Comparison of ENCODE assay signal across 8 cellular contexts in genomic region chr10:84139126-84140035, GRCh38. TPM values are rescaled to one million over a fixed set of nuclear protein-coding genes. Genes with fewer than 3 reads are reported as not detected.
A peak's percentile ranks its signal among the peaks of the same experiment; 100 is the strongest.
DNase-seq lines count a peak whose midpoint lies in the region; ATAC-seq, FAIRE-seq and TF ChIP-seq lines count a peak whose summit lies in the region.

A gene with protein sequence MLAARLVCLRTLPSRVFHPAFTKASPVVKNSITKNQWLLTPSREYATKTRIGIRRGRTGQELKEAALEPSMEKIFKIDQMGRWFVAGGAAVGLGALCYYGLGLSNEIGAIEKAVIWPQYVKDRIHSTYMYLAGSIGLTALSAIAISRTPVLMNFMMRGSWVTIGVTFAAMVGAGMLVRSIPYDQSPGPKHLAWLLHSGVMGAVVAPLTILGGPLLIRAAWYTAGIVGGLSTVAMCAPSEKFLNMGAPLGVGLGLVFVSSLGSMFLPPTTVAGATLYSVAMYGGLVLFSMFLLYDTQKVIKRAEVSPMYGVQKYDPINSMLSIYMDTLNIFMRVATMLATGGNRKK (plus strand): TSS chr10:84139509. CDS start chr10:84141501, 1,992 bp downstream.

- peak within 1 kb of the TSS; percentile 88 for H3K4me2 ChIP-seq in SU-DHL-6 (ENCODE audit: low read depth, low read length, poor library complexity, severe bottlenecking)

- H3K36me3 ChIP-seq in SU-DHL-6 (ENCODE audit: low read length): peaks cover 26% of the 10 kb centered on the region; the same call in 1 of the 2 replicates
- peaks cover 5 to 27% (median 9%) of the 10 kb centered on the region in 3 donors for H3K36me3 ChIP-seq in pancreas
- H3K36me3 ChIP-seq in tibial nerve: peaks cover 0 to 21% (median 14%) of the 10 kb centered on the region in 3 donors

- H2AFZ ChIP-seq in SU-DHL-6 (ENCODE audit: low read depth, low read length, severe bottlenecking): peak within 1 kb of the TSS; percentile 100

- peak; percentile 84 to 90 for TF ChIP-seq POLR2A in tibial nerve (IDR thresholded peaks at IDR 0.05)

- TF ChIP-seq CTCF in GM12864 (IDR thresholded peaks at IDR 0.05; ENCODE audit: low read depth, low read length, missing control alignments): peak; percentile 42
- TF ChIP-seq CTCF in SU-DHL-6 (IDR thresholded peaks at IDR 0.05; ENCODE audit: insufficient read depth, low read length, poor library complexity, severe bottlenecking): no peak
- peak; percentile 17 to 41 (median 18) for TF ChIP-seq CTCF in pancreas (IDR thresholded peaks at IDR 0.05)
- TF ChIP-seq CTCF in tibial nerve (IDR thresholded peaks at IDR 0.05): peak; percentile 23 to 85 (median 37)

- no peaks in the 10 kb centered on the region for H3K9me3 ChIP-seq in SU-DHL-6 (ENCODE audit: insufficient read depth, low read length)
- H3K9me3 ChIP-seq in pancreas: no peaks in the 10 kb centered on the region
- no peaks in the 10 kb centered on the region for H3K9me3 ChIP-seq in tibial nerve

- H3K27me3 ChIP-seq in SU-DHL-6 (ENCODE audit: low read length) (no peaks in the 10 kb centered on the region), pancreas (no peaks in the 10 kb centered on the region), tibial nerve (no peaks in the 10 kb centered on the region)

- 0 to 1% methylated on average over 51 to 61 of the region's 61 CpGs for WGBS in pancreas, 2 donors
- 0 to 1% methylated on average over 27 to 56 of the region's 61 CpGs for WGBS in tibial nerve, 2 donors

- FAIRE-seq in pancreas (lab: Jason Lieb, UNC): peak; percentile 98

- H3K9ac ChIP-seq in SU-DHL-6 (ENCODE audit: low read length): peak within 1 kb of the TSS; percentile 95

- H3K79me2 ChIP-seq in SU-DHL-6 (ENCODE audit: insufficient read depth, low read length): peaks cover 25% of the 10 kb centered on the region

- no peaks in the 10 kb centered on the region for H3K9me2 ChIP-seq in SU-DHL-6 (replicated peaks; ENCODE audit: insufficient read depth, low read length)

- no peak within 1 kb of the TSS; the same call in 1 of the 2 replicates for H3K27ac ChIP-seq in SU-DHL-6 (ENCODE audit: low read depth, low read length)
- H3K27ac ChIP-seq in pancreas: peak within 1 kb of the TSS; percentile 96 to 98 (median 97)
- peak within 1 kb of the TSS; percentile 92 to 99 (median 96) for H3K27ac ChIP-seq in tibial nerve

- TF ChIP-seq EP300 in tibial nerve (IDR thresholded peaks at IDR 0.05): peak; percentile 92 to 98

- peak within 1 kb of the TSS; percentile 99 for H3K4me3 ChIP-seq in GM12864 (ENCODE audit: low read depth, low read length)
- peak within 1 kb of the TSS; percentile 93 for H3K4me3 ChIP-seq in SU-DHL-6 (ENCODE audit: insufficient read depth, low read length, poor library complexity, severe bottlenecking)
- H3K4me3 ChIP-seq in pancreas: peak within 1 kb of the TSS; percentile 84 to 95 (median 87)
- H3K4me3 ChIP-seq in tibial nerve: peak within 1 kb of the TSS; percentile 82 to 99 (median 96)

- H3F3A ChIP-seq in SU-DHL-6 (ENCODE audit: insufficient read depth): no peaks in the 10 kb centered on the region

- H4K20me1 ChIP-seq in SU-DHL-6 (ENCODE audit: low read depth, low read length): no peaks in the 10 kb centered on the region

- H3K4me1 ChIP-seq in pancreas: peaks cover 6 to 10% (median 9%) of the 10 kb centered on the region in 3 donors
- peaks cover 0 to 29% (median 14%) of the 10 kb centered on the region in 4 donors for H3K4me1 ChIP-seq in tibial nerve

- ATAC-seq in HG02642 (IDR thresholded peaks at IDR 0.05; ENCODE audit: poor library complexity, unreplicated experiment) (peak; percentile 99), Right ventricle myocardium inferior (peak; percentile 100), pancreas (peak; percentile 97 to 99 (median 98))

- intact Hi-C loops in Right ventricle myocardium inferior (cut with DNase I): loop anchor here (10.0 kb wide), 1 partner anchor 185 kb away; the partner anchor contains the start of gene CCSER2
- intact Hi-C loops in pancreas (cut with DNase I): no loop called here

- peak; percentile 95 for DNase-seq in GM12864 (ENCODE audit: low read depth)
- peak; percentile 87 for DNase-seq in NCI-H1105 treated with DMSO at 0.1 percent for 48 hours (lab: John Stamatoyannopoulos, UW)
- DNase-seq in activated naive CD8-positive, alpha-beta T cell treated with anti-CD3 and anti-CD28 coated beads, Interleukin-2, amount 50 U/mL, for 16 hours (ENCODE audit: low read depth, low spot score): peak; percentile 98
- DNase-seq in Right ventricle myocardium inferior (ENCODE audit: missing footprints): peak; percentile 99
- DNase-seq in pancreas: peak; percentile 97 to 100 (median 98)
- DNase-seq in tibial nerve (ENCODE audit: low spot score in 2 of 2): peak; percentile 99

RNA-seq across cellular contexts. Expression of the gene that starts here (rescaled TPM):
- total RNA-seq in Right ventricle myocardium inferior: 383 TPM
- total RNA-seq in pancreas: 10 to 100 TPM; 31.5 to 57.8 (median 49.5) TPM
- polyA plus RNA-seq in pancreas: 10 to 100 TPM; 31.1 to 68.5 TPM
- 100 to 1,000 TPM in 2 of 4 donors, 10 to 100 TPM in 2; 77.3 to 150 (median 105) TPM for total RNA-seq in tibial nerve
